Comparison of ENCODE assay signal across 40 cellular contexts in genomic region chr19:46232938-46233621, GRCh38. TPM values are rescaled to one million over a fixed set of nuclear protein-coding genes. Genes with fewer than 3 reads are reported as not detected.
"Had no signal": no experiment of that assay in that cellular context is flagged by ENCODE, and none has a peak within 500 bp of the region (broad histone marks: within the 10 kb centered on the region; RNA-seq: fewer than 3 reads in every experiment).

No MANE protein-coding gene starts in this region.

- H3K4me3 Mint-ChIP-seq: activated CD4-positive, alpha-beta memory T cell treated with anti-CD3 and anti-CD28 coated beads for 36 hours; activated CD4-positive, alpha-beta T cell treated with anti-CD3 and anti-CD28 coated beads for 36 hours; activated CD4-positive, alpha-beta T cell treated with anti-CD3 and anti-CD28 coated beads, Interleukin-2, amount 10 ng/mL, durations not matched to agents 24 days and 14 days; activated CD8-positive, alpha-beta memory T cell treated with anti-CD3 and anti-CD28 coated beads, Interleukin-2, amount 10 ng/mL, durations not matched to agents 7 days and 5 days; activated CD8-positive, alpha-beta T cell treated with anti-CD3 and anti-CD28 coated beads, Interleukin-2, amount 10 ng/mL, durations not matched to agents 7 days and 5 days; activated naive CD4-positive, alpha-beta T cell treated with anti-CD3 and anti-CD28 coated beads, Interleukin-2, amount 10 ng/mL, durations not matched to agents 7 days and 5 days; activated naive CD8-positive, alpha-beta T cell treated with anti-CD3 and anti-CD28 coated beads, Interleukin-2, amount 10 ng/mL, durations not matched to agents 7 days and 5 days; activated T-helper 1 cell treated with anti-CD3 and anti-CD28 coated beads, Interleukin-12 subunit alpha, Interleukin-12 subunit beta, Interleukin-2, Interleukin-4 antibody, amounts not matched to agents 30 ng/mL and 10 ng/mL and 1 ng/mL, durations not matched to agents 14 hours and 24 hours and 36 hours; central memory CD8-positive, alpha-beta T cell; dendritic cell treated with granulocyte-macrophage colony-stimulating factor and Interleukin-4, amounts not matched to agents 40 ng/mL and 50 ng/mL, for 4 days; endodermal cell; T-helper 17 cell; T-helper 2 cell treated with Interferon-gamma antibody and Interleukin-4, amounts not matched to agents 5 μg/mL and 100 μg/mL, for 36 hours had no signal

- H3K4me1 ChIP-seq: esophagus muscularis mucosa, foreskin keratinocyte, gastrocnemius medialis, heart left ventricle had no signal

- H3K27ac ChIP-seq: brain microvascular endothelial cell, coronary artery, dorsolateral prefrontal cortex, esophagus muscularis mucosa, foreskin keratinocyte, gastrocnemius medialis, heart left ventricle had no signal

- H3K9me3 Mint-ChIP-seq: activated CD4-positive, alpha-beta memory T cell treated with anti-CD3 and anti-CD28 coated beads for 36 hours; activated CD4-positive, alpha-beta T cell treated with anti-CD3 and anti-CD28 coated beads, Interleukin-2, amount 10 ng/mL, durations not matched to agents 24 days and 14 days; activated naive CD4-positive, alpha-beta T cell treated with anti-CD3 and anti-CD28 coated beads, Interleukin-2, amount 10 ng/mL, durations not matched to agents 7 days and 5 days; activated naive CD4-positive, alpha-beta T cell treated with anti-CD3 and anti-CD28 coated beads, Interleukin-2, amount 50 U/mL, for 72 hours; activated naive CD8-positive, alpha-beta T cell treated with anti-CD3 and anti-CD28 coated beads, Interleukin-2, amount 10 ng/mL, durations not matched to agents 7 days and 5 days; activated T-helper 1 cell treated with anti-CD3 and anti-CD28 coated beads, Interleukin-12 subunit alpha, Interleukin-12 subunit beta, Interleukin-2, Interleukin-4 antibody, amounts not matched to agents 30 ng/mL and 10 ng/mL and 1 ng/mL, durations not matched to agents 14 hours and 24 hours and 36 hours; activated T-helper 2 cell treated with anti-CD3 and anti-CD28 coated beads, Interferon-gamma antibody, Interleukin-2, Interleukin-4, amounts not matched to agents 10 μg/mL and 5 μg/mL and 100 μg/mL, durations not matched to agents 14 hours and 24 hours and 36 hours; central memory CD8-positive, alpha-beta T cell; dendritic cell treated with granulocyte-macrophage colony-stimulating factor and Interleukin-4, amounts not matched to agents 40 ng/mL and 50 ng/mL, for 4 days; endodermal cell; T-helper 2 cell treated with Interferon-gamma antibody and Interleukin-4, amounts not matched to agents 5 μg/mL and 100 μg/mL, for 36 hours had no signal

- FAIRE-seq: astrocyte had no signal

- H3K36me3 Mint-ChIP-seq: activated CD4-positive, alpha-beta memory T cell treated with anti-CD3 and anti-CD28 coated beads for 36 hours; activated CD8-positive, alpha-beta memory T cell treated with anti-CD3 and anti-CD28 coated beads, Interleukin-2, amount 10 ng/mL, durations not matched to agents 7 days and 5 days; activated naive CD4-positive, alpha-beta T cell treated with anti-CD3 and anti-CD28 coated beads, Interleukin-2, amount 10 ng/mL, durations not matched to agents 7 days and 5 days; activated naive CD4-positive, alpha-beta T cell treated with anti-CD3 and anti-CD28 coated beads, Interleukin-2, amount 50 U/mL, for 72 hours; activated naive CD8-positive, alpha-beta T cell treated with anti-CD3 and anti-CD28 coated beads, Interleukin-2, amount 10 ng/mL, durations not matched to agents 7 days and 5 days had no signal

- DNase-seq: activated CD4-positive, alpha-beta memory T cell treated with anti-CD3 and anti-CD28 coated beads for 36 hours; activated CD4-positive, alpha-beta T cell treated with anti-CD3 and anti-CD28 coated beads for 36 hours; activated CD4-positive, alpha-beta T cell treated with anti-CD3 and anti-CD28 coated beads, Interleukin-2, amount 10 ng/mL, durations not matched to agents 24 days and 14 days; activated CD4-positive, CD25-positive, alpha-beta regulatory T cell; activated CD4-positive, CD25-positive, alpha-beta regulatory T cell treated with anti-CD3 and anti-CD28 coated beads, Interleukin-2, amount 50 U/mL, for 72 hours; activated CD8-positive, alpha-beta memory T cell treated with anti-CD3 and anti-CD28 coated beads, Interleukin-2, amount 10 ng/mL, durations not matched to agents 7 days and 5 days; activated CD8-positive, alpha-beta memory T cell treated with anti-CD3 and anti-CD28 coated beads, Interleukin-2, amount 50 U/mL, for 4 hours; activated CD8-positive, alpha-beta T cell treated with anti-CD3 and anti-CD28 coated beads, Interleukin-2, amount 10 ng/mL, durations not matched to agents 7 days and 5 days; activated gamma-delta T cell; activated naive CD4-positive, alpha-beta T cell; activated naive CD4-positive, alpha-beta T cell treated with anti-CD3 and anti-CD28 coated beads, Interleukin-2, amount 10 ng/mL, durations not matched to agents 7 days and 5 days; activated naive CD8-positive, alpha-beta T cell treated with anti-CD3 and anti-CD28 coated beads, Interleukin-2, amount 10 ng/mL, durations not matched to agents 7 days and 5 days; activated T-cell treated with anti-CD3 and anti-CD28 coated beads, Interleukin-2, amount 50 U/mL, for 1 hour; activated T-cell treated with anti-CD3 and anti-CD28 coated beads, Interleukin-2, amount 50 U/mL, for 48 hours; anterior cingulate cortex; brain microvascular endothelial cell; dorsolateral prefrontal cortex; effector memory CD4-positive, alpha-beta T cell; erythroblast; foreskin keratinocyte; gastrocnemius medialis; glutamatergic neuron; heart left ventricle; T-helper 1 cell; T-helper 17 cell; T1000 had no signal

- H3K4me1 Mint-ChIP-seq: activated CD4-positive, alpha-beta T cell treated with anti-CD3 and anti-CD28 coated beads for 36 hours; activated CD4-positive, alpha-beta T cell treated with anti-CD3 and anti-CD28 coated beads, Interleukin-2, amount 10 ng/mL, durations not matched to agents 24 days and 14 days; activated CD8-positive, alpha-beta memory T cell treated with anti-CD3 and anti-CD28 coated beads, Interleukin-2, amount 10 ng/mL, durations not matched to agents 7 days and 5 days; activated naive CD4-positive, alpha-beta T cell treated with anti-CD3 and anti-CD28 coated beads, Interleukin-2, amount 10 ng/mL, durations not matched to agents 7 days and 5 days; activated naive CD8-positive, alpha-beta T cell treated with anti-CD3 and anti-CD28 coated beads, Interleukin-2, amount 10 ng/mL, durations not matched to agents 7 days and 5 days; central memory CD8-positive, alpha-beta T cell; endodermal cell had no signal

- H3K4me3 ChIP-seq: coronary artery, dorsolateral prefrontal cortex, esophagus muscularis mucosa, gastrocnemius medialis, heart left ventricle had no signal

- H3K36me3 ChIP-seq: brain microvascular endothelial cell, esophagus muscularis mucosa, gastrocnemius medialis, heart left ventricle had no signal

- H3K27ac Mint-ChIP-seq: activated CD4-positive, alpha-beta memory T cell treated with anti-CD3 and anti-CD28 coated beads for 36 hours; activated CD4-positive, alpha-beta T cell treated with anti-CD3 and anti-CD28 coated beads for 36 hours; activated CD4-positive, alpha-beta T cell treated with anti-CD3 and anti-CD28 coated beads, Interleukin-2, amount 10 ng/mL, durations not matched to agents 24 days and 14 days; activated CD8-positive, alpha-beta memory T cell treated with anti-CD3 and anti-CD28 coated beads, Interleukin-2, amount 10 ng/mL, durations not matched to agents 7 days and 5 days; activated CD8-positive, alpha-beta T cell treated with anti-CD3 and anti-CD28 coated beads, Interleukin-2, amount 10 ng/mL, durations not matched to agents 7 days and 5 days; activated naive CD4-positive, alpha-beta T cell treated with anti-CD3 and anti-CD28 coated beads, Interleukin-2, amount 10 ng/mL, durations not matched to agents 7 days and 5 days; activated naive CD4-positive, alpha-beta T cell treated with anti-CD3 and anti-CD28 coated beads, Interleukin-2, amount 50 U/mL, for 72 hours; activated naive CD8-positive, alpha-beta T cell treated with anti-CD3 and anti-CD28 coated beads, Interleukin-2, amount 10 ng/mL, durations not matched to agents 7 days and 5 days; activated T-helper 1 cell treated with anti-CD3 and anti-CD28 coated beads, Interleukin-12 subunit alpha, Interleukin-12 subunit beta, Interleukin-2, Interleukin-4 antibody, amounts not matched to agents 30 ng/mL and 10 ng/mL and 1 ng/mL, durations not matched to agents 14 hours and 24 hours and 36 hours; activated T-helper 2 cell treated with anti-CD3 and anti-CD28 coated beads, Interferon-gamma antibody, Interleukin-2, Interleukin-4, amounts not matched to agents 10 μg/mL and 5 μg/mL and 100 μg/mL, durations not matched to agents 14 hours and 24 hours and 36 hours; dendritic cell treated with granulocyte-macrophage colony-stimulating factor and Interleukin-4, amounts not matched to agents 40 ng/mL and 50 ng/mL, for 4 days; endodermal cell; T-helper 17 cell; T-helper 2 cell treated with Interferon-gamma antibody and Interleukin-4, amounts not matched to agents 5 μg/mL and 100 μg/mL, for 36 hours had no signal

- H3K9me3 ChIP-seq: esophagus muscularis mucosa, gastrocnemius medialis, heart left ventricle had no signal

RNA-seq across cellular contexts. Expression of gene IGFL1, which starts 3.5 kb away (rescaled TPM):
- total RNA-seq: activated CD4-positive, alpha-beta memory T cell treated with anti-CD3 and anti-CD28 coated beads for 36 hours; activated CD4-positive, alpha-beta T cell treated with anti-CD3 and anti-CD28 coated beads for 36 hours; activated CD4-positive, alpha-beta T cell treated with anti-CD3 and anti-CD28 coated beads, Interleukin-2, amount 10 ng/mL, durations not matched to agents 24 days and 14 days; activated CD8-positive, alpha-beta memory T cell treated with anti-CD3 and anti-CD28 coated beads for 36 hours; activated CD8-positive, alpha-beta memory T cell treated with anti-CD3 and anti-CD28 coated beads, Interleukin-2, amount 10 ng/mL, durations not matched to agents 7 days and 5 days; activated CD8-positive, alpha-beta T cell treated with anti-CD3 and anti-CD28 coated beads, Interleukin-2, amount 10 ng/mL, durations not matched to agents 7 days and 5 days; activated naive CD4-positive, alpha-beta T cell treated with anti-CD3 and anti-CD28 coated beads, Interleukin-2, amount 50 U/mL, for 72 hours; activated naive CD8-positive, alpha-beta T cell treated with anti-CD3 and anti-CD28 coated beads, Interleukin-2, amount 10 ng/mL, durations not matched to agents 7 days and 5 days; activated T-helper 1 cell treated with anti-CD3 and anti-CD28 coated beads, Interleukin-12 subunit alpha, Interleukin-12 subunit beta, Interleukin-2, Interleukin-4 antibody, amounts not matched to agents 30 ng/mL and 10 ng/mL and 1 ng/mL, durations not matched to agents 14 hours and 24 hours and 36 hours; activated T-helper 2 cell treated with anti-CD3 and anti-CD28 coated beads, Interferon-gamma antibody, Interleukin-2, Interleukin-4, amounts not matched to agents 10 μg/mL and 5 μg/mL and 100 μg/mL, durations not matched to agents 14 hours and 24 hours and 36 hours; astrocyte; bronchial epithelial cell; cardiac septum; cerebellum; endodermal cell; esophagus muscularis mucosa; gastrocnemius medialis; heart left ventricle; T-helper 17 cell had no signal
- polyA plus RNA-seq: heart left ventricle had no signal
